Comparison of ENCODE assay signal across 8 cellular contexts in the genomic region with DNA sequence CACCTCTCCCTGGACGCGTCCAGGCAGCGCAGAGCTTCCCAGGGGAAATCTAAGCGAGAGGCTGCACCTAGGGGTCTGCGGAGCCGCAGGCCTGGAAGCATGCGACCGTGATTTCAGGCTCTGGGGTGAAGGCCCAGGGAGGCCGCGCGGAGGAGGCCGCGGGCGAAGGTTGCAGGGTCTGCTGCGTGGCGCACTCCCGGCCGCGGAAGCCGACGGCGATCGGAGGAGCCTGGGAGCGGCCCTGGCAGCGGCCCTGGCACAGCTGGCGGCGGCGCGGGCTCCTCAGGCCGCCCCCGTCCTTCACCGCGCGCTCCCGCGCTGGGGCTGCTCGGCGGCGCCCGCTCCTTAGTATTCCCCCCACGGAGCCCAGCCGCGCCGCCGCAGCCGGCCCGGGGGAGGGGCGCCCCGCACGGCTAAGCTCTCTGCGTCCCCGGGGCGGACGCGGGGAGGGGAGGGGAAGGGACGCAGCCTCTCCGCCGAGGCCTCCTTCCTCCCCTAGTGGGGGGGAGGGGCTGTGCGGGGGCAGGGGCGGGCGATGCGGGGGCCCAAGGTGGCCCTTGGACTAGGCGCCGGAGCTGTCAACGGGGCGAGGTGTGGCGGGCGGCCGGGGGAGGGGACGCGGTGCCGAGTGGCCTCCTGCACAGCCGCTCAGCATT. TPM values are rescaled to one million over a fixed set of nuclear protein-coding genes. Genes with fewer than 3 reads are reported as not detected.
DNase-seq lines count a peak whose midpoint lies in the region; ATAC-seq and TF ChIP-seq lines count a peak whose summit lies in the region.

No MANE protein-coding gene starts in this region.

- no peaks in the 10 kb centered on the region for H3K9me3 ChIP-seq in BLaER1

- peaks cover 33% of the 10 kb centered on the region for H3K4me1 ChIP-seq in BLaER1

- H3K4me3 Mint-ChIP-seq in glutamatergic neuron (ENCODE audit: unreplicated experiment) = peak overlapping the region; percentile 87

- peak overlapping the region; percentile 88 for H3K9ac ChIP-seq in BLaER1

- no peak for DNase-seq in RWPE1 (ENCODE audit: low spot score)
- DNase-seq in glutamatergic neuron = no peak
- DNase-seq in nucleus accumbens (lab: John Stamatoyannopoulos, UW) = peak in 51 of 56 donors; percentile 14 to 86 (median 61)
- DNase-seq in GM19240 (ENCODE audit: insufficient read length, low spot score) = no peak
- no peak for DNase-seq in T-helper 9 cell

- no peaks in the 10 kb centered on the region for H4K20me1 ChIP-seq in BLaER1

- H3K36me3 Mint-ChIP-seq in glutamatergic neuron (ENCODE audit: unreplicated experiment) = peaks cover 10% of the 10 kb centered on the region

- peak overlapping the region; percentile 96 for H3K4me2 ChIP-seq in BLaER1

- CTCF ChIA-PET in RWPE1 (lab: Yijun Ruan, JAX) = interaction anchor here (0.5 to 1.6 kb wide), 3 partner anchors 22 to 245 kb away, joined by 3 to 4 read pairs (median 4); partner anchors contain the start of gene EPHB3

- no peaks in the 10 kb centered on the region for H3K36me3 ChIP-seq in BLaER1

- TF ChIP-seq CTCF in RWPE1 (conservative IDR thresholded peaks at IDR 0.05; ENCODE audit: low read depth) (no peak), glutamatergic neuron (IDR thresholded peaks at IDR 0.05; ENCODE audit: partially characterized antibody, unreplicated experiment) (no peak)

- H3K27me3 ChIP-seq in BLaER1 = peaks cover 22% of the 10 kb centered on the region; the same call in 1 of the 2 replicates

- H3K4me1 Mint-ChIP-seq in glutamatergic neuron (ENCODE audit: low read depth, unreplicated experiment) = peaks cover 20% of the 10 kb centered on the region

- peak overlapping the region; percentile 73 for H3K4me3 ChIP-seq in BLaER1

- H3K27ac ChIP-seq in BLaER1 = peak overlapping the region; percentile 87
- peak overlapping the region; percentile 50 for H3K27ac ChIP-seq in RWPE1

- peaks cover 24% of the 10 kb centered on the region for H3K27me3 Mint-ChIP-seq in glutamatergic neuron (ENCODE audit: unreplicated experiment)

- peaks cover 16% of the 10 kb centered on the region for H3K9me3 Mint-ChIP-seq in glutamatergic neuron (ENCODE audit: unreplicated experiment)

- ATAC-seq in GM21529 (IDR thresholded peaks at IDR 0.05; ENCODE audit: unreplicated experiment) = no peak
- no peak for ATAC-seq in HG02884 (IDR thresholded peaks at IDR 0.05; ENCODE audit: unreplicated experiment)

- peak overlapping the region; percentile 60 for H3K27ac Mint-ChIP-seq in glutamatergic neuron (ENCODE audit: unreplicated experiment)

- POLR2A ChIA-PET in RWPE1 (lab: Yijun Ruan, JAX; ENCODE audit: low non-redundant PET) = no interaction called here

RNA-seq across cellular contexts. Expression of gene EPHB3, which starts 21.9 kb away (rescaled TPM):
- 5.0 TPM for total RNA-seq in glutamatergic neuron (ENCODE audit: unreplicated experiment)

Comparison
In these comparisons a context has a peak if more than half of its experiments do, and no peak if none do; other contexts are left out.
1. DNase-seq: peak in nucleus accumbens (51 of 56); none in RWPE1 (single experiment), glutamatergic neuron (single experiment), GM19240 (single experiment) and T-helper 9 cell (single experiment).